ENCODE assay signal across 9 cellular contexts in the genomic region with DNA sequence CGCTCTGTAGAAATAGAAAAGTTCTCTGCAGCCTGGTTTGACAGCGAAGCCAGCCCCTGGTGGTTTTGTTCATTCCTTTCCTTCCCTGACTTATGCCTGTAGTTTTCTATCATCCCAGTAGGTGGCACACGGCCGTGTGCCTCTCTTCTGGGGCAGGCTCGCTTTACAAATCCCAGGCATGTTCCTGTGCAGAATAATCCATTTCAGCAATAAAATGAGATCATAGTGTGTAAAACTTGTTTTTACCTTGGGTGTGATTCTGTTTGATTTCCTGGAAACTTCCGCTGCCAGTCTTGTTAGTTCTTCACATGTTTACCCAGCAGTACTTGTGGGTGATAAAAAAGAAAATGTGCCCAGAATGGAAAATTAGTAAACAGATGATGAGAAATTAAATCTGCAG. TPM values are rescaled to one million over a fixed set of nuclear protein-coding genes. Genes with fewer than 3 reads are reported as not detected.
A peak's percentile ranks its signal among the peaks of the same experiment; 100 is the strongest.
DNase-seq lines count a peak whose midpoint lies in the region; ATAC-seq and TF ChIP-seq lines count a peak whose summit lies in the region.
"Had no signal": no experiment of that assay in that cellular context is flagged by ENCODE, and none has a peak within 500 bp of the region (broad histone marks: within the 10 kb centered on the region; RNA-seq: fewer than 3 reads in every experiment).

No MANE protein-coding gene starts in this region.

- peaks cover 28 to 29% of the 10 kb centered on the region in 2 donors for H3K27me3 Mint-ChIP-seq in CD4-positive, alpha-beta memory T cell
- H3K27me3 Mint-ChIP-seq in immature natural killer cell (ENCODE audit: low read depth in 3 of 3): peaks cover 15 to 44% (median 43%) of the 10 kb centered on the region in 3 donors

- intact Hi-C loops in CD4-positive, alpha-beta memory T cell (cut with micrococcal nuclease): loop anchor here (1.0 kb wide), 1 partner anchor 208 kb away; no protein-coding TSS in a partner anchor
- intact Hi-C loops in PC-9 (cut with micrococcal nuclease; ENCODE audit: unreplicated experiment): loop anchor here (1.0 kb wide), 2 partner anchors 208 to 465 kb away; no protein-coding TSS in a partner anchor
- intact Hi-C loops in body of pancreas (cut with DNase I): no loop called here
- intact Hi-C loops in lower leg skin (cut with DNase I; ENCODE audit: low total_unique reads): loop anchor here (10.0 kb wide), 1 partner anchor 214 kb away; no protein-coding TSS in a partner anchor

- CTCF ChIA-PET in CD4-positive, alpha-beta memory T cell (lab: Charles Lee; ENCODE audit: partially characterized antibody): no interaction called here
- CTCF ChIA-PET in PC-9 (lab: Charles Lee): no interaction called here

- no peaks in the 10 kb centered on the region for H3K36me3 ChIP-seq in CD4-positive, alpha-beta memory T cell (ENCODE audit: insufficient read depth, low read length)
- H3K36me3 ChIP-seq in Karpas-422 (ENCODE audit: insufficient read depth, low read length): no peaks in the 10 kb centered on the region
- H3K36me3 ChIP-seq in PC-9 (ENCODE audit: low read depth): no peaks in the 10 kb centered on the region
- no peaks in the 10 kb centered on the region for H3K36me3 ChIP-seq in body of pancreas (replicated peaks in 1 of 2; ENCODE audit: insufficient read depth in 1 of 2, low read depth in 2 of 2)
- H3K36me3 ChIP-seq: SJSA1 had no signal

- no peaks in the 10 kb centered on the region for H3K9me3 ChIP-seq in CD4-positive, alpha-beta memory T cell (ENCODE audit: control insufficient read depth in 1 of 2, low read length in 2 of 2)
- H3K9me3 ChIP-seq in Karpas-422 (ENCODE audit: low read length) (no peaks in the 10 kb centered on the region), PC-9 (ENCODE audit: insufficient read depth, low read depth) (no peaks in the 10 kb centered on the region), body of pancreas (no peaks in the 10 kb centered on the region)
- H3K9me3 ChIP-seq: SJSA1 had no signal

- peak in 2 of 5 donors; percentile 9 to 15 for DNase-seq in CD4-positive, alpha-beta memory T cell
- DNase-seq in Karpas-422 (peak; percentile 74), PC-9 (peak in 1 of 2 experiments; percentile 21), body of pancreas (peak; percentile 44 to 64 (median 56)), immature natural killer cell (peak in 2 of 3 donors; percentile 41 to 45), lower leg skin (ENCODE audit: low spot score in 2 of 2) (no peak)
- DNase-seq in stimulated activated CD4-positive, alpha-beta T cell treated with anti-CD3 and anti-CD28 coated beads, TNF-alpha, amount 100 ng/mL, for 24 hours (ENCODE audit: low read depth in 3 of 3): peak in 2 of 3 experiments; percentile 15 to 33

- peaks cover 11 to 28% (median 15%) of the 10 kb centered on the region in 4 donors for H3K4me1 Mint-ChIP-seq in CD4-positive, alpha-beta memory T cell
- H3K4me1 Mint-ChIP-seq in immature natural killer cell: peaks cover 58 to 65% of the 10 kb centered on the region in 2 donors

- H3K4me3 Mint-ChIP-seq in CD4-positive, alpha-beta memory T cell: peak overlapping the region in 6 of 8 donors; percentile 16 to 61 (median 32)
- peak overlapping the region; percentile 80 to 90 (median 84) for H3K4me3 Mint-ChIP-seq in immature natural killer cell

- no peaks in the 10 kb centered on the region for H3F3A ChIP-seq in PC-9 (ENCODE audit: insufficient read depth, low read depth)

- POLR2A ChIA-PET in CD4-positive, alpha-beta memory T cell (lab: Charles Lee; ENCODE audit: partially characterized antibody): no interaction called here
- POLR2A ChIA-PET in PC-9 (lab: Charles Lee; ENCODE audit: unreplicated experiment): no interaction called here

- ATAC-seq in GM19395 (IDR thresholded peaks at IDR 0.05; ENCODE audit: unreplicated experiment) (peak; percentile 74), body of pancreas (peak; percentile 81)

- no peaks in the 10 kb centered on the region for H3K9me3 Mint-ChIP-seq in CD4-positive, alpha-beta memory T cell
- peaks cover 0 to 8% (median 2%) of the 10 kb centered on the region in 6 donors for H3K9me3 Mint-ChIP-seq in immature natural killer cell

- no peak for TF ChIP-seq POLR2A in body of pancreas (IDR thresholded peaks at IDR 0.05)
- TF ChIP-seq POLR2A in lower leg skin (IDR thresholded peaks at IDR 0.05): no peak

- no peak overlapping the region for H3K27ac ChIP-seq in CD4-positive, alpha-beta memory T cell (ENCODE audit: low read depth, low read length)
- H3K27ac ChIP-seq in Karpas-422 (ENCODE audit: low read length) (no peak overlapping the region), PC-9 (no peak overlapping the region), body of pancreas (no peak overlapping the region)
- H3K27ac ChIP-seq: SJSA1 had no signal

- BruUV-seq in PC-9 (replicated peaks; lab: Mats Ljungman, UMichigan): no TSS peak

- H3K4me2 ChIP-seq in Karpas-422 (ENCODE audit: low read depth, low read length, poor library complexity, severe bottlenecking): no peak overlapping the region
- 0 out of 2 replicates have a peak overlapping the region, but pooled peaks have one; percentile 9 for H3K4me2 ChIP-seq in PC-9

- H2AFZ ChIP-seq in Karpas-422 (ENCODE audit: low read length) (no peak overlapping the region), PC-9 (no peak overlapping the region)

- no peak overlapping the region for H3K9ac ChIP-seq in Karpas-422 (ENCODE audit: low read length)

- peaks cover 5% of the 10 kb centered on the region for H3K27me3 ChIP-seq in CD4-positive, alpha-beta memory T cell (ENCODE audit: insufficient read depth, low read length)
- H3K27me3 ChIP-seq in Karpas-422 (ENCODE audit: low read length) (no peaks in the 10 kb centered on the region), PC-9 (ENCODE audit: insufficient read depth, low read depth) (peaks cover 12% of the 10 kb centered on the region), body of pancreas (peaks cover 0 to 17% of the 10 kb centered on the region in 2 donors)

- peak; percentile 85 for TF ChIP-seq CTCF in PC-9 (conservative IDR thresholded peaks at IDR 0.05)
- peak; percentile 53 to 85 (median 79) for TF ChIP-seq CTCF in body of pancreas (IDR thresholded peaks at IDR 0.05)
- no peak for TF ChIP-seq CTCF in lower leg skin (IDR thresholded peaks at IDR 0.05)

- 0 to 2% methylated on average over 6 of the region's 6 CpGs for WGBS in body of pancreas, 2 donors
- 2% methylated on average over 6 of the region's 6 CpGs for WGBS in lower leg skin, 2 donors

- no peaks in the 10 kb centered on the region for H3K9me2 ChIP-seq in Karpas-422 (replicated peaks; ENCODE audit: insufficient read depth, low read length)
- H3K9me2 ChIP-seq in PC-9 (ENCODE audit: insufficient read depth): no peaks in the 10 kb centered on the region

- H3K4me1 ChIP-seq in CD4-positive, alpha-beta memory T cell (ENCODE audit: insufficient read depth, low read length): peaks cover 12% of the 10 kb centered on the region
- no peaks in the 10 kb centered on the region for H3K4me1 ChIP-seq in Karpas-422 (ENCODE audit: low read length)
- no peaks in the 10 kb centered on the region for H3K4me1 ChIP-seq in PC-9 (replicated peaks; ENCODE audit: insufficient read depth)
- H3K4me1 ChIP-seq in body of pancreas: peaks cover 20% of the 10 kb centered on the region
- H3K4me1 ChIP-seq: SJSA1 had no signal

- no peaks in the 10 kb centered on the region for H4K20me1 ChIP-seq in Karpas-422 (ENCODE audit: insufficient read depth, low read depth, low read length)
- no peaks in the 10 kb centered on the region for H4K20me1 ChIP-seq in PC-9 (ENCODE audit: insufficient read depth)

- no peaks in the 10 kb centered on the region for H3K79me2 ChIP-seq in Karpas-422 (ENCODE audit: low read length)
- H3K79me2 ChIP-seq in PC-9 (ENCODE audit: low read depth): no peaks in the 10 kb centered on the region

- H3K27ac Mint-ChIP-seq in CD4-positive, alpha-beta memory T cell: no peak overlapping the region
- H3K27ac Mint-ChIP-seq in immature natural killer cell: peak overlapping the region; percentile 13 to 85 (median 47)

- no peak overlapping the region for H3K4me3 ChIP-seq in CD4-positive, alpha-beta memory T cell (ENCODE audit: low read length in 2 of 2)
- no peak overlapping the region for H3K4me3 ChIP-seq in Karpas-422 (ENCODE audit: low read length)
- no peak overlapping the region for H3K4me3 ChIP-seq in PC-9
- H3K4me3 ChIP-seq in body of pancreas: no peak overlapping the region
- no peak overlapping the region for H3K4me3 ChIP-seq in lower leg skin (ENCODE audit: low read depth, poor library complexity, severe bottlenecking)
- H3K4me3 ChIP-seq: SJSA1 had no signal

- no peaks in the 10 kb centered on the region for H3K36me3 Mint-ChIP-seq in CD4-positive, alpha-beta memory T cell
- no peaks in the 10 kb centered on the region for H3K36me3 Mint-ChIP-seq in immature natural killer cell

RNA-seq across cellular contexts. Expression of gene INSM1, which starts 7.4 kb away (rescaled TPM):
- not detected for total RNA-seq in CD4-positive, alpha-beta memory T cell
- polyA plus RNA-seq in CD4-positive, alpha-beta memory T cell: not detected
- not detected in 2 replicates for total RNA-seq in Karpas-422 (2014; rRNA removed; shearing (Covaris generic); ENCODE audit: low replicate concordance)
- total RNA-seq in PC-9 (2021) (not detected in 2 replicates), body of pancreas (1 to 10 TPM; 3.4 to 4.3 TPM), lower leg skin (under 1 TPM in 2 of 4 donors, not detected in 2; 0.11 to 0.19 TPM)
- not detected for polyA plus RNA-seq in immature natural killer cell
- total RNA-seq: SJSA1 had no signal

Comparison
In these comparisons a context has a peak if more than half of its experiments do, and no peak if none do; other contexts are left out.
1. DNase-seq: peak in Karpas-422 (single experiment), body of pancreas (4 of 4), immature natural killer cell (2 of 3) and stimulated activated CD4-positive, alpha-beta T cell treated with anti-CD3 and anti-CD28 coated beads, TNF-alpha, amount 100 ng/mL, for 24 hours (2 of 3); none in lower leg skin (0 of 2).
2. H3K27ac Mint-ChIP-seq: peak in immature natural killer cell (6 of 6); none in CD4-positive, alpha-beta memory T cell (0 of 7).
3. CTCF ChIP-seq: peak in PC-9 (single experiment) and body of pancreas (7 of 7); none in lower leg skin (0 of 3).